In the genomic region with DNA sequence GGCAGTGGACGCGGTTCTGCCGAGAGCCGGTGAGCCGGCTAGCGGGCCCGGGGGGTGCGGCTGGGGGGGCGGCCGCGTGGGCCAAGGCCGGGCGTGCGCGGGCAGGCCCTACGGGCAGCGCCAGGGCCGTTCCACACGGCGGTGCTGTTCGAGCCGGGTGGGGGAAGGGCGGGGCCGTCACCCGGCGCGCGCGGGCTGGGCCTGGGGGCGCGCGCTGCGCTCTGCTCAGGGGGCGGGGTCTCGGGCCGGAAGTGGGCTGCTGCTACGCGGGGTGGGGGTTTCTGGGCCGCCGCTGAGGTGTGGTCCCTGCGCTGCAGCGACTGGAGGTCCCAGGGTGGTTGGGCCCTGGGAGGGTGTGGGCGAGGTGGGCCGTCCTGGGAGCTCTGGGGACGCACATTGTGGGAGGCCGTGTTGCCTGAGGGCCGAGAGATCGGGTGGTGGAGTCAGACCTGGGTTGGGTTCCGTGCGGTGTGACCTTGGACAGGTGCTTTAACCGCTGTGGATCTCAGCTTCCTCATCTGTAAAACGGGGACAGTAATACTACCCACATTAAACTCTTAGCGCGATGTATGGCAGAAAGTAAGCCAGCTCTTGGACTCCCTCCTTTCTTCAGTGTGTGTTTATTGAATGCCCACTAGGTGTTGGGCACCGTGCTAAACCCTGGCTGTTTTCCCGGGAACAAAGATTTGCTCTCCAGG, we compare ENCODE assay signal across 8 cellular contexts. TPM values are rescaled to one million over a fixed set of nuclear protein-coding genes. Genes with fewer than 3 reads are reported as not detected.
DNase-seq lines count a peak whose midpoint lies in the region; ATAC-seq, FAIRE-seq and TF ChIP-seq lines count a peak whose summit lies in the region.

No MANE protein-coding gene starts in this region.

- no peaks in the 10 kb centered on the region for H3K9me3 ChIP-seq in SK-N-SH
- H3K9me3 ChIP-seq in iPS-15b (ENCODE audit: control insufficient read depth, insufficient read depth, low read length), result no peaks in the 10 kb centered on the region
- H3K9me3 ChIP-seq in small intestine (ENCODE audit: control insufficient read depth, low read depth), result no peaks in the 10 kb centered on the region

- H3K4me3 ChIP-seq in Jurkat, Clone E6-1 (ENCODE audit: low read length), result peak overlapping the region; percentile 79
- H3K4me3 ChIP-seq in SK-N-SH (ENCODE audit: low read depth in 2 of 2, low read length in 1 of 2) (peak overlapping the region; percentile 80 to 82), iPS-15b (ENCODE audit: low read depth, low read length) (peak overlapping the region; percentile 99), small intestine (ENCODE audit: low read depth in 1 of 2, low read length in 2 of 2) (peak overlapping the region; percentile 71 to 94)

- peak overlapping the region; percentile 77 for H3K4me2 ChIP-seq in SK-N-SH

- peak overlapping the region; percentile 67 to 73 for H3K27ac ChIP-seq in SK-N-SH (ENCODE audit: low read depth in 2 of 2, low read length in 1 of 2)
- peak overlapping the region; percentile 81 to 96 for H3K27ac ChIP-seq in small intestine (ENCODE audit: low read depth in 1 of 2, low read length in 1 of 2)

- H3K79me2 ChIP-seq in SK-N-SH (ENCODE audit: insufficient read depth), result peaks cover 52% of the 10 kb centered on the region

- H3K9ac ChIP-seq in SK-N-SH (peak overlapping the region; percentile 67), iPS-15b (ENCODE audit: low read depth, low read length) (peak overlapping the region; percentile 67)

- no peak for FAIRE-seq in small intestine (lab: Jason Lieb, UNC)

- DNase-seq in GM10248 (ENCODE audit: extremely low spot score) (peak; percentile 82), SK-N-SH (peak; percentile 93), amniotic epithelial cell (ENCODE audit: low read depth) (peak; percentile 32), small intestine (peak; percentile 58), putamen (ENCODE audit: low spot score) (no peak)
- peak; percentile 62 for DNase-seq in Jurkat, Clone E6-1 (ENCODE audit: low read depth, low spot score)

- peaks cover 19 to 24% of the 10 kb centered on the region in 2 experiments; a peak in 2 of 4 replicates for H3K4me1 ChIP-seq in SK-N-SH (ENCODE audit: control insufficient read depth in 1 of 2, insufficient read depth in 2 of 2, low read depth in 1 of 2, low read length in 1 of 2)
- peaks cover 5% of the 10 kb centered on the region for H3K4me1 ChIP-seq in iPS-15b (ENCODE audit: control insufficient read depth, insufficient read depth, low read length)
- peaks cover 14 to 19% of the 10 kb centered on the region in 2 donors for H3K4me1 ChIP-seq in small intestine (ENCODE audit: control insufficient read depth in 2 of 2, insufficient read depth in 1 of 2, low read depth in 1 of 2, low read length in 1 of 2)

- H3F3A ChIP-seq in SK-N-SH (replicated peaks; ENCODE audit: insufficient read depth), result peaks cover 6% of the 10 kb centered on the region

- no peak for TF ChIP-seq RAD21 in SK-N-SH (IDR thresholded peaks at IDR 0.05; ENCODE audit: low read length)

- TF ChIP-seq CTCF in GM10248 (IDR thresholded peaks at IDR 0.05; ENCODE audit: control extremely low read depth, extremely low read depth, low read depth, missing control alignments) (no peak), SK-N-SH (IDR thresholded peaks at IDR 0.05) (0 out of 2 replicates have a peak, but pooled peaks have one; percentile 10)

- H3K36me3 ChIP-seq in SK-N-SH (replicated peaks in 1 of 2; ENCODE audit: control insufficient read depth in 1 of 2, insufficient read depth in 2 of 2, low read length in 1 of 2) (no peaks in the 10 kb centered on the region), iPS-15b (ENCODE audit: control insufficient read depth, insufficient read depth, low read length) (no peaks in the 10 kb centered on the region), small intestine (ENCODE audit: control insufficient read depth in 2 of 2, insufficient read depth in 2 of 2, low read length in 2 of 2) (no peaks in the 10 kb centered on the region)

- H3K9me2 ChIP-seq in SK-N-SH, result no peaks in the 10 kb centered on the region

- under 1% methylated on average over 12 of the region's 56 CpGs for whole genome bisulfite sequencing in SK-N-SH (ENCODE audit: low lambda C conversion rate)
- WGBS in small intestine, 3 donors, result 0 to 1% (median 1%) methylated on average over 40 to 56 of the region's 56 CpGs

- POLR2A ChIA-PET in GM10248 (lab: Yijun Ruan, JAX), result interaction anchor here (0.6 to 1.6 kb wide), 4 partner anchors 10 to 986 kb away, joined by 4 to 5 read pairs (median 4); no protein-coding TSS in a partner anchor
- POLR2A ChIA-PET in SK-N-SH (lab: Yijun Ruan, JAX), result interaction anchor here (0.6 to 1.6 kb wide), 3 partner anchors 10 to 1822 kb away, joined by 3 to 10 read pairs (median 5); a partner anchor contains a TSS

- peaks cover 48% of the 10 kb centered on the region for H4K20me1 ChIP-seq in SK-N-SH (ENCODE audit: insufficient read depth)

- H3K27me3 ChIP-seq in SK-N-SH (ENCODE audit: insufficient read depth) (no peaks in the 10 kb centered on the region), iPS-15b (ENCODE audit: control insufficient read depth, insufficient read depth, low read length) (no peaks in the 10 kb centered on the region), small intestine (ENCODE audit: control insufficient read depth in 2 of 2, insufficient read depth in 2 of 2, low read length in 2 of 2) (no peaks in the 10 kb centered on the region)

- CTCF ChIA-PET in GM10248 (lab: Yijun Ruan, JAX) (interaction anchor here (0.8 to 2.2 kb wide), 6 partner anchors 10 to 42 kb away, joined by 3 to 7 read pairs (median 4); no protein-coding TSS in a partner anchor), SK-N-SH (lab: Yijun Ruan, JAX) (interaction anchor here (0.6 to 2.4 kb wide), 3 partner anchors 30 to 114 kb away, joined by 3 to 13 read pairs (median 3); no protein-coding TSS in a partner anchor)

- no peak for TF ChIP-seq EP300 in SK-N-SH (IDR thresholded peaks at IDR 0.05; ENCODE audit: borderline replicate concordance in 1 of 2, low read depth in 1 of 2, low read length in 1 of 2)

- ATAC-seq in GM21619 (IDR thresholded peaks at IDR 0.05; ENCODE audit: unreplicated experiment), result peak; percentile 53

- no peak overlapping the region for H2AFZ ChIP-seq in SK-N-SH (ENCODE audit: low read depth)

TF ChIP-seq in SK-N-SH, 30 proteins besides CTCF, POLR2A, EP300 and RAD21:
- no peak for TF ChIP-seq NFIC (IDR thresholded peaks at IDR 0.05; ENCODE audit: borderline replicate concordance)
- TF ChIP-seq ELF1 (IDR thresholded peaks at IDR 0.05), result 0 out of 2 replicates have a peak, but pooled peaks have one; percentile 10
- no peak; the same call in 1 of the 2 replicates for TF ChIP-seq NRF1 (IDR thresholded peaks at IDR 0.05; ENCODE audit: low read depth, low read length)
- TF ChIP-seq, protein P1, sequence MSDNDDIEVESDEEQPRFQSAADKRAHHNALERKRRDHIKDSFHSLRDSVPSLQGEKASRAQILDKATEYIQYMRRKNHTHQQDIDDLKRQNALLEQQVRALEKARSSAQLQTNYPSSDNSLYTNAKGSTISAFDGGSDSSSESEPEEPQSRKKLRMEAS (IDR thresholded peaks at IDR 0.05; ENCODE audit: low read depth), result no peak
- TF ChIP-seq FOSL2 (IDR thresholded peaks at IDR 0.05; ENCODE audit: borderline replicate concordance, low read depth), result no peak
- TF ChIP-seq, protein P2, sequence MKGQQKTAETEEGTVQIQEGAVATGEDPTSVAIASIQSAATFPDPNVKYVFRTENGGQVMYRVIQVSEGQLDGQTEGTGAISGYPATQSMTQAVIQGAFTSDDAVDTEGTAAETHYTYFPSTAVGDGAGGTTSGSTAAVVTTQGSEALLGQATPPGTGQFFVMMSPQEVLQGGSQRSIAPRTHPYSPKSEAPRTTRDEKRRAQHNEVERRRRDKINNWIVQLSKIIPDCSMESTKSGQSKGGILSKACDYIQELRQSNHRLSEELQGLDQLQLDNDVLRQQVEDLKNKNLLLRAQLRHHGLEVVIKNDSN (IDR thresholded peaks at IDR 0.05; ENCODE audit: borderline replicate concordance, low read depth), result no peak
- no peak for TF ChIP-seq MEF2A (IDR thresholded peaks at IDR 0.05; ENCODE audit: borderline replicate concordance, low read depth)
- TF ChIP-seq CHD2 (IDR thresholded peaks at IDR 0.05; ENCODE audit: low read length, partially characterized antibody), result peak; percentile 56
- TF ChIP-seq, protein P3, sequence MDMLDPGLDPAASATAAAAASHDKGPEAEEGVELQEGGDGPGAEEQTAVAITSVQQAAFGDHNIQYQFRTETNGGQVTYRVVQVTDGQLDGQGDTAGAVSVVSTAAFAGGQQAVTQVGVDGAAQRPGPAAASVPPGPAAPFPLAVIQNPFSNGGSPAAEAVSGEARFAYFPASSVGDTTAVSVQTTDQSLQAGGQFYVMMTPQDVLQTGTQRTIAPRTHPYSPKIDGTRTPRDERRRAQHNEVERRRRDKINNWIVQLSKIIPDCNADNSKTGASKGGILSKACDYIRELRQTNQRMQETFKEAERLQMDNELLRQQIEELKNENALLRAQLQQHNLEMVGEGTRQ (IDR thresholded peaks at IDR 0.05; ENCODE audit: borderline replicate concordance, low read depth, low read length), result no peak
- no peak for TF ChIP-seq EZH2phosphoT487 (IDR thresholded peaks at IDR 0.05; ENCODE audit: borderline replicate concordance, low read depth)
- peak; percentile 60; the same call in 1 of the 2 replicates for TF ChIP-seq MXI1 (IDR thresholded peaks at IDR 0.05; ENCODE audit: low read depth, low read length)
- no peak for TF ChIP-seq JUND (IDR thresholded peaks at IDR 0.05)

RNA-seq across cellular contexts. Expression of a gene that starts 0.4 kb away (rescaled TPM):
- polyA plus RNA-seq in Jurkat, Clone E6-1 (2012; ENCODE audit: insufficient read depth, insufficient read length), result 168 TPM
- polyA plus RNA-seq in SK-N-SH (2012; rRNA removed) (47.2 and 54.2 TPM in 2 replicates), small intestine (10 to 100 TPM; 32.7 to 40.9 (median 36.2) TPM)
- 70.5 and 78.7 TPM in 2 replicates for polyA plus RNA-seq in SK-N-SH (2012; cell fraction: cytosol; rRNA removed)
- polyA plus RNA-seq in SK-N-SH (2012; cell fraction: nucleus; rRNA removed), result 15.0 and 25.1 TPM in 2 replicates

RNA-seq across cellular contexts. Expression of a gene that starts 38.6 kb away (rescaled TPM):
- polyA plus RNA-seq in Jurkat, Clone E6-1 (2012; ENCODE audit: insufficient read depth, insufficient read length), result not detected
- polyA plus RNA-seq in SK-N-SH (2012; rRNA removed) (not detected in 2 replicates), small intestine (under 1 TPM in 2 of 3 donors, not detected in 1; 0.01 to 0.22 TPM)
- polyA plus RNA-seq in SK-N-SH (2012; cell fraction: cytosol; rRNA removed), result not detected in 2 replicates
- 0.08 and 0.09 TPM in 2 replicates for polyA plus RNA-seq in SK-N-SH (2012; cell fraction: nucleus; rRNA removed)

RNA-seq across cellular contexts. Expression of a gene that starts 58.0 kb away (rescaled TPM):
- 11.3 TPM for polyA plus RNA-seq in Jurkat, Clone E6-1 (2012; ENCODE audit: insufficient read depth, insufficient read length)
- polyA plus RNA-seq in SK-N-SH (2012; rRNA removed) (2.2 and 2.4 TPM in 2 replicates), small intestine (1 to 10 TPM in 1 of 3 donors, under 1 TPM in 1, not detected in 1; 0.45 to 1.1 TPM)
- 1.2 and 1.8 TPM in 2 replicates for polyA plus RNA-seq in SK-N-SH (2012; cell fraction: cytosol; rRNA removed)
- polyA plus RNA-seq in SK-N-SH (2012; cell fraction: nucleus; rRNA removed), result 7.0 and 8.3 TPM in 2 replicates
